In the genomic region with DNA sequence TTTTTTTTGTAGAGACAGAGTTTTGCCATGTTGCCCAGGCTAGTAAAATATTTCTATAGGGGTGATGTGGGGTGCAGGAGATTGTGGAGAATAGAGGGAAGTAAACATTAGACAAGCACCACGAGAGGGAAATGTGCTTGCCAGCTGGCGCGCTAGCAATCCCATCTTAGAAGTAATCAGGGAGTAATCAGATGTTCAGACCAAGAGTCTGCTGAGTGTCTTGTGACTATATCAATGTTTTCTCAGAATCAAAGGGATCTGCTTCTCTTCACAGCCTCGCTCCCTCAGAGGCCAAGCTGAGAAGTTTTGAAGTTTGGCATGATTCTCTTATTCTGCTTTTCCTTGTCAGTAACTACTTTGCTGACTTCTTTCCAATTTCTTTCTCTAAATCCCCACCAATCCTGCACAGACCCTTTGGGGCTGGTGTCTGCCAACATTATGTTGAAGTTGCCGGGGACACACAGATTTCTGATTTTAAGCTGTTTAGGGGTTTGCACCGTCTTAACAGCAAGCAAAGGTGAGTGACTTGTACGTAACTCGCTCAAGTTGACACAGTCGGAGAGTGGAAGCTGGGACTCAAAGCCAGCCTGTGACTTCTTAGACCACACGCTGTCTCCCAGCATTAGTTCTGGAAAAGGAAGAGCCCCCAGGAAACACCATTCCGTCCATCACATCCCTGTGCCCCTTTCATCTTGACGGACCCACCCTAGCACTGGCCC, we compare ENCODE assay signal across 19 cellular contexts. TPM values are rescaled to one million over a fixed set of nuclear protein-coding genes. Genes with fewer than 3 reads are reported as not detected.
A peak's percentile ranks its signal among the peaks of the same experiment; 100 is the strongest.
DNase-seq lines count a peak whose midpoint lies in the region; ATAC-seq, FAIRE-seq and TF ChIP-seq lines count a peak whose summit lies in the region.
"Had no signal": no experiment of that assay in that cellular context is flagged by ENCODE, and none has a peak within 500 bp of the region (broad histone marks: within the 10 kb centered on the region; RNA-seq: fewer than 3 reads in every experiment).

No MANE protein-coding gene starts in this region.

- no peak overlapping the region for H3K56ac ChIP-seq in IMR-90 (ENCODE audit: extremely low read depth, insufficient read depth, low read length)
- no peak overlapping the region for H3K56ac ChIP-seq in H1 (replicated peaks; ENCODE audit: insufficient read length, low read depth, low read length)

- H4K20me1 ChIP-seq in IMR-90 (ENCODE audit: insufficient read depth, low read length) (0 out of 2 replicates have a peak, but pooled peaks cover under 1% of the 10 kb centered on the region), H1 (replicated peaks in 1 of 2; ENCODE audit: control insufficient read depth in 1 of 2, insufficient read depth in 2 of 2, low read length in 2 of 2) (no peaks in the 10 kb centered on the region)

- H2BK120ac ChIP-seq in IMR-90 (ENCODE audit: low read depth, low read length) (peak overlapping the region; percentile 48; the same call in 1 of the 2 replicates), H1 (replicated peaks; ENCODE audit: low read depth, low read length) (no peak overlapping the region), mesenchymal stem cell (ENCODE audit: low read depth, low read length) (no peak overlapping the region)

- H3K4me1 ChIP-seq in IMR-90 (ENCODE audit: control insufficient read depth, insufficient read depth, low read length) (peaks cover 8% of the 10 kb centered on the region), H1 (replicated peaks in 1 of 4; ENCODE audit: control insufficient read depth in 3 of 4, insufficient read depth in 4 of 4, low read length in 3 of 4) (peaks cover 0 to 6% (median 0%) of the 10 kb centered on the region in 4 experiments; a peak in 3 of 7 replicates), mesenchymal stem cell (ENCODE audit: control insufficient read depth, insufficient read depth, low read depth, low read length) (peaks cover 8% of the 10 kb centered on the region), suprapubic skin (peaks cover 6% of the 10 kb centered on the region)

- H2BK15ac ChIP-seq in IMR-90 (ENCODE audit: low read depth, low read length), result no peak overlapping the region
- H2BK15ac ChIP-seq in H1 (ENCODE audit: low read length), result no peak overlapping the region
- peak overlapping the region; percentile 41 for H2BK15ac ChIP-seq in mesenchymal stem cell (ENCODE audit: low read depth, poor library complexity, severe bottlenecking)

- dilution Hi-C loops in IMR-90 (cut with HindIII; ENCODE audit: low sequenced_read_pairs, unreplicated experiment), result no loop called here

- peak; percentile 36 for FAIRE-seq in H1 (lab: Jason Lieb, UNC)
- FAIRE-seq: RCC 7860 had no signal

- H3K9me1 ChIP-seq in IMR-90 (ENCODE audit: insufficient read depth, low read length), result no peaks in the 10 kb centered on the region

- H3K4me2 ChIP-seq in IMR-90 (ENCODE audit: low read depth, low read length), result no peak overlapping the region
- no peak overlapping the region for H3K4me2 ChIP-seq in H1 (ENCODE audit: insufficient read depth in 1 of 2, low read depth in 2 of 2, low read length in 2 of 2)
- no peak overlapping the region for H3K4me2 ChIP-seq in mesenchymal stem cell (ENCODE audit: low read length, poor library complexity, severe bottlenecking)

- no peaks in the 10 kb centered on the region for H3K23me2 ChIP-seq in H1 (ENCODE audit: low read depth, low read length)

- H2AK5ac ChIP-seq in IMR-90 (ENCODE audit: low read depth, low read length) (peak overlapping the region; percentile 13; the same call in 1 of the 2 replicates), H1 (ENCODE audit: low read depth, low read length) (no peak overlapping the region), mesenchymal stem cell (ENCODE audit: low read length, severe bottlenecking) (no peak overlapping the region)

- in situ Hi-C loops in IMR-90 (cut with MboI; ENCODE audit: low sequenced_read_pairs), result no loop called here

- WGBS in IMR-90 (ENCODE audit: extremely low coverage in 2 of 2, insufficient read length in 1 of 2), 2 experiments, result 47% methylated on average over 7 of the region's 12 CpGs; no CpG with 5 or more reads in 1 of the 2 experiments
- WGBS in H1 (ENCODE audit: extremely low coverage in 1 of 2, insufficient coverage in 1 of 2, insufficient read length in 1 of 2, insufficient replicate concordance in 2 of 2, low coverage in 1 of 2, low lambda C conversion rate in 2 of 2, missing lambda C conversion rate in 1 of 2), 2 experiments, result 80% methylated on average over 12 of the region's 12 CpGs; no CpG with 5 or more reads in 1 of the 2 experiments
- 76% methylated on average over 12 of the region's 12 CpGs for WGBS in mesenchymal stem cell
- WGBS in suprapubic skin, result 44% methylated on average over 12 of the region's 12 CpGs

- H4K91ac ChIP-seq in IMR-90 (ENCODE audit: insufficient read depth, low read depth, low read length), result no peak overlapping the region; the same call in 1 of the 2 replicates
- H4K91ac ChIP-seq in H1 (replicated peaks; ENCODE audit: insufficient read length, low read length), result no peak overlapping the region
- H4K91ac ChIP-seq in mesenchymal stem cell (ENCODE audit: low read length), result no peak overlapping the region

- H3K18ac ChIP-seq in IMR-90 (ENCODE audit: low read depth, low read length), result peak overlapping the region; percentile 10; the same call in 1 of the 2 replicates
- no peak overlapping the region for H3K18ac ChIP-seq in H1 (ENCODE audit: extremely low read depth, low read length)
- H3K18ac ChIP-seq in mesenchymal stem cell (ENCODE audit: low read depth in 1 of 2, low read length in 2 of 2), result no peak overlapping the region

- H3K9ac ChIP-seq in IMR-90 (ENCODE audit: low read depth, low read length) (no peak overlapping the region), H1 (replicated peaks in 1 of 4; ENCODE audit: extremely low read depth in 1 of 4, low read depth in 3 of 4, low read length in 3 of 4) (no peak overlapping the region), mesenchymal stem cell (ENCODE audit: low read length) (peak overlapping the region; percentile 47)

- H2BK20ac ChIP-seq in IMR-90 (ENCODE audit: low read depth, low read length) (0 out of 2 replicates have a peak overlapping the region, but pooled peaks have one; percentile 61), H1 (ENCODE audit: low read length) (no peak overlapping the region)

- TF ChIP-seq EP300 in H1 (IDR thresholded peaks at IDR 0.05; ENCODE audit: borderline replicate concordance in 1 of 2, low read depth in 2 of 2, low read length in 2 of 2) (no peak), suprapubic skin (IDR thresholded peaks at IDR 0.05) (no peak)

- intact Hi-C loops in IMR-90 (cut with micrococcal nuclease), result no loop called here

- H2AFZ ChIP-seq in IMR-90 (replicated peaks; ENCODE audit: low read length, poor library complexity) (peak overlapping the region; percentile 65), H1 (ENCODE audit: low read length) (no peak overlapping the region), mesenchymal stem cell (ENCODE audit: low read depth, low read length) (no peak overlapping the region)

- POLR2A ChIA-PET in IMR-90 (lab: Charles Lee; ENCODE audit: unreplicated experiment) (no interaction called here), H1 (lab: Charles Lee; ENCODE audit: partially characterized antibody) (interaction anchor here (0.6 to 1.6 kb wide), 3 partner anchors 130 to 199 kb away, joined by 3 read pairs; no protein-coding TSS in a partner anchor)

- CTCF ChIA-PET in IMR-90 (lab: Yijun Ruan, JAX) (no interaction called here), H1 (lab: Charles Lee; ENCODE audit: partially characterized antibody) (interaction anchor here (0.7 to 2.0 kb wide), 3 partner anchors 13 to 203 kb away, joined by 3 to 7 read pairs (median 7); no protein-coding TSS in a partner anchor)

- H4K5ac ChIP-seq in IMR-90 (ENCODE audit: low read depth, low read length) (peak overlapping the region; percentile 20; the same call in 1 of the 2 replicates), H1 (ENCODE audit: insufficient read length, low read depth, low read length) (no peak overlapping the region)

- BruUV-seq in IMR-90 (replicated peaks; lab: Mats Ljungman, UMichigan), result no TSS peak

- no peaks in the 10 kb centered on the region for H3K79me2 ChIP-seq in H1 (ENCODE audit: control insufficient read depth in 1 of 2, insufficient read depth in 2 of 2, low read length in 2 of 2)

- H3K9me3 ChIP-seq in IMR-90 (ENCODE audit: control insufficient read depth, insufficient read depth, low read length) (peaks cover 3% of the 10 kb centered on the region; the same call in 1 of the 2 replicates), H1 (ENCODE audit: insufficient read depth in 2 of 2, low read depth in 1 of 2, low read length in 1 of 2) (no peaks in the 10 kb centered on the region), mesenchymal stem cell (ENCODE audit: control insufficient read depth, low read length) (no peaks in the 10 kb centered on the region), suprapubic skin (no peaks in the 10 kb centered on the region)
- H3K9me3 ChIP-seq: gastroesophageal sphincter had no signal

- H3K14ac ChIP-seq in IMR-90 (replicated peaks; ENCODE audit: low read depth, low read length), result peak overlapping the region; percentile 37; the same call in 1 of the 2 replicates
- H3K14ac ChIP-seq in H1 (ENCODE audit: insufficient read length), result no peak overlapping the region
- no peak overlapping the region for H3K14ac ChIP-seq in mesenchymal stem cell (ENCODE audit: low read length in 2 of 2)

- ATAC-seq in IMR-90 (ENCODE audit: low read depth) (peak; percentile 56), GM21526 (IDR thresholded peaks at IDR 0.05; ENCODE audit: low FRiP score, unreplicated experiment) (no peak)
- ATAC-seq: gastroesophageal sphincter, T-cell had no signal

- TF ChIP-seq POLR2A in IMR-90 (IDR thresholded peaks at IDR 0.05; ENCODE audit: low read depth, low read length), result no peak
- TF ChIP-seq POLR2A in H1 (IDR thresholded peaks at IDR 0.05; ENCODE audit: control extremely low read depth in 1 of 2, low read depth in 2 of 2, low read length in 2 of 2), result no peak
- TF ChIP-seq POLR2A in suprapubic skin (IDR thresholded peaks at IDR 0.05), result no peak

- H3K23ac ChIP-seq in IMR-90 (ENCODE audit: low read depth, low read length) (peak overlapping the region; percentile 33), H1 (ENCODE audit: insufficient read length) (no peak overlapping the region), mesenchymal stem cell (ENCODE audit: low read length in 2 of 2) (no peak overlapping the region)

- TF ChIP-seq RAD21 in IMR-90 (IDR thresholded peaks at IDR 0.05; ENCODE audit: low read length) (no peak), H1 (IDR thresholded peaks at IDR 0.05 in 1 of 2, conservative IDR thresholded peaks at IDR 0.05 in 1 of 2; ENCODE audit: low read depth in 2 of 2, low read length in 2 of 2) (no peak)

- H2BK5ac ChIP-seq in IMR-90 (ENCODE audit: low read depth, low read length, poor library complexity, severe bottlenecking) (no peak overlapping the region), H1 (ENCODE audit: low read depth, low read length) (no peak overlapping the region; the same call in 1 of the 2 replicates), mesenchymal stem cell (ENCODE audit: low read depth, low read length, poor library complexity, severe bottlenecking) (no peak overlapping the region)

- H3K79me1 ChIP-seq in IMR-90 (ENCODE audit: low read depth in 1 of 2, low read length in 2 of 2) (no peaks in the 10 kb centered on the region), H1 (ENCODE audit: low read depth, low read length) (no peaks in the 10 kb centered on the region), mesenchymal stem cell (replicated peaks; ENCODE audit: low read length, poor library complexity, severe bottlenecking) (no peaks in the 10 kb centered on the region)

- H4K8ac ChIP-seq in IMR-90 (ENCODE audit: low read depth in 2 of 2, low read length in 2 of 2) (no peak overlapping the region; a peak in 1 of 4 replicates), H1 (ENCODE audit: extremely low read depth, insufficient read depth, low read length) (no peak overlapping the region), mesenchymal stem cell (ENCODE audit: low read length) (no peak overlapping the region)

- H3K36me3 ChIP-seq in IMR-90 (ENCODE audit: control insufficient read depth, insufficient read depth, low read length) (no peaks in the 10 kb centered on the region), H1 (ENCODE audit: control insufficient read depth in 2 of 4, insufficient read depth in 4 of 4, low read length in 3 of 4) (no peaks in the 10 kb centered on the region), mesenchymal stem cell (ENCODE audit: control insufficient read depth in 1 of 2, insufficient read depth in 2 of 2, low read depth in 1 of 2, low read length in 2 of 2) (no peaks in the 10 kb centered on the region), suprapubic skin (no peaks in the 10 kb centered on the region)
- H3K36me3 ChIP-seq: gastroesophageal sphincter had no signal

- H2BK12ac ChIP-seq in H1 (ENCODE audit: low read depth, low read length) (no peak overlapping the region), mesenchymal stem cell (ENCODE audit: low read length in 2 of 2) (no peak overlapping the region)

- DNase-seq in IMR-90 (no peak), H1 (ENCODE audit: low read depth in 1 of 2, low spot score in 2 of 2) (no peak), mesenchymal stem cell (peak; percentile 9), suprapubic skin (ENCODE audit: low spot score in 2 of 2) (no peak), NCI-H2227 (lab: John Stamatoyannopoulos, UW; ENCODE audit: unreplicated experiment) (no peak)
- DNase-seq in effector CD4-positive, alpha-beta T cell, result no peak
- no peak for DNase-seq in activated CD4-positive, alpha-beta T cell treated with anti-CD3 and anti-CD28 coated beads for 48 hours
- DNase-seq: activated CD4-positive, CD25-positive, alpha-beta regulatory T cell; activated gamma-delta T cell; DMS 273 treated with DMSO at 0.1 percent for 48 hours; dorsolateral prefrontal cortex; MV-4-11; NCI-H2081; NCI-H748 treated with DMSO at 0.1 percent for 48 hours; nucleus accumbens; T-cell had no signal

- H3K27ac ChIP-seq in IMR-90 (ENCODE audit: insufficient read depth, low read length) (no peak overlapping the region), H1 (ENCODE audit: low read depth, low read length) (no peak overlapping the region), mesenchymal stem cell (ENCODE audit: low read length, poor library complexity, severe bottlenecking) (no peak overlapping the region), suprapubic skin (peak overlapping the region; percentile 11)

- TF ChIP-seq CTCF in IMR-90 (conservative IDR thresholded peaks at IDR 0.05; ENCODE audit: low read depth, low read length), result no peak
- TF ChIP-seq CTCF in H1 (IDR thresholded peaks at IDR 0.05; ENCODE audit: control extremely low read depth in 1 of 3, insufficient read depth in 1 of 3, low read depth in 1 of 3, low read length in 3 of 3), result no peak
- TF ChIP-seq CTCF in suprapubic skin (IDR thresholded peaks at IDR 0.05), result no peak

- no peak overlapping the region for H2AK9ac ChIP-seq in IMR-90 (replicated peaks; ENCODE audit: low read depth, low read length, poor library complexity)

- no peak overlapping the region for H3K4ac ChIP-seq in IMR-90 (ENCODE audit: low read depth, low read length)
- H3K4ac ChIP-seq in H1 (replicated peaks; ENCODE audit: insufficient read length, low read depth, low read length), result no peak overlapping the region
- H3K4ac ChIP-seq in mesenchymal stem cell (ENCODE audit: low read depth in 1 of 2, low read length in 2 of 2), result no peak overlapping the region

- H3K4me3 ChIP-seq in IMR-90 (ENCODE audit: insufficient read depth, low read depth, low read length), result no peak overlapping the region
- no peak overlapping the region for H3K4me3 ChIP-seq in H1 (ENCODE audit: extremely low read depth in 1 of 4, insufficient read depth in 2 of 4, low read depth in 3 of 4, low read length in 4 of 4)
- no peak overlapping the region for H3K4me3 ChIP-seq in mesenchymal stem cell (ENCODE audit: insufficient read depth in 1 of 2, low read depth in 1 of 2, low read length in 2 of 2)
- H3K4me3 ChIP-seq in suprapubic skin, result no peak overlapping the region
- H3K4me3 ChIP-seq: dorsolateral prefrontal cortex, gastroesophageal sphincter had no signal

- H3K27me3 ChIP-seq in IMR-90 (ENCODE audit: control insufficient read depth, insufficient read depth, low read length) (peaks cover 10% of the 10 kb centered on the region), H1 (replicated peaks in 1 of 4; ENCODE audit: control insufficient read depth in 3 of 4, extremely low read depth in 1 of 4, insufficient read depth in 3 of 4, low read length in 3 of 4) (no peaks in the 10 kb centered on the region), mesenchymal stem cell (ENCODE audit: control insufficient read depth in 1 of 2, insufficient read depth in 1 of 2, low read length in 2 of 2) (no peaks in the 10 kb centered on the region), suprapubic skin (no peaks in the 10 kb centered on the region)
- H3K27me3 ChIP-seq: gastroesophageal sphincter had no signal

RNA-seq across cellular contexts. Expression of gene TSPAN9, which starts 22.0 kb away (rescaled TPM):
- total RNA-seq in IMR-90 (2012; rRNA removed) (16.1 and 17.7 TPM in 2 replicates), suprapubic skin (10 to 100 TPM; 27.8 to 47.2 (median 34.3) TPM)
- polyA plus RNA-seq in IMR-90 (2012; rRNA removed) (29.8 and 39.1 TPM in 2 replicates), H1 (2011; rRNA removed) (11.5 and 20.7 TPM in 2 replicates)
- polyA plus RNA-seq in IMR-90 (2012; cell fraction: cytosol; rRNA removed), result 14.4 and 30.5 TPM in 2 replicates
- polyA plus RNA-seq in IMR-90 (2012; cell fraction: nucleus; rRNA removed; ENCODE audit: low replicate concordance), result 29.7 and 33.9 TPM in 2 replicates
- 26.1 and 29.1 TPM in 2 replicates for total RNA-seq in H1 (2021; fragmentation: NEBNext Ultra II Directional; extraction: Animal tissue kit (Norgen Biotek cat#: 25700))
- polyA plus RNA-seq in H1 (2011; cell fraction: cytosol; rRNA removed), result 18.5 TPM
- polyA plus RNA-seq in H1 (2011; cell fraction: nucleus; rRNA removed), result 28.8 TPM
- 12.7 to 19.8 TPM (median 17.2 TPM) in 4 replicates for polyA plus RNA-seq in H1 (2012, experiment 1 of 2)
- 14.9 TPM for polyA plus RNA-seq in H1 (2012, experiment 2 of 2)
- polyA plus RNA-seq in H1 (2013, experiment 1 of 2), result 20.1 TPM
- 22.9 TPM for polyA plus RNA-seq in H1 (2013, experiment 2 of 2)
- polyA minus RNA-seq in H1 (2011; rRNA and poly(A)+ RNA removed), result 22.9 and 41.1 TPM in 2 replicates
- 7.2 TPM for polyA minus RNA-seq in H1 (2011; cell fraction: cytosol; rRNA and poly(A)+ RNA removed)
- polyA minus RNA-seq in H1 (2011; cell fraction: nucleus; rRNA and poly(A)+ RNA removed), result 17.2 TPM
- polyA plus RNA-seq in mesenchymal stem cell (2013, experiment 1 of 2), result 22.0 TPM
- polyA plus RNA-seq in mesenchymal stem cell (2013, experiment 2 of 2), result 21.7 TPM
